27 cellular contexts compared by ENCODE assay signal in genomic region chr7:10205690-10206089, GRCh38.
"Had no signal": no experiment of that assay in that cellular context is flagged by ENCODE, and none has a peak within 500 bp of the region (broad histone marks: within the 10 kb centered on the region; RNA-seq: fewer than 3 reads in every experiment).

No MANE protein-coding gene starts in this region.

- H3K36me3 ChIP-seq: breast epithelium, SJSA1 had no signal

- H3K4me1 ChIP-seq: breast epithelium had no signal

- H3K9me3 ChIP-seq: breast epithelium, SJSA1 had no signal

- H3K9me3 Mint-ChIP-seq: T-helper 1 cell treated with Interleukin-12 subunit alpha and Interleukin-12 subunit beta and Interleukin-4 antibody, amounts not matched to agents 30 μg/mL and 1 μg/mL, for 36 hours had no signal

- H3K27ac Mint-ChIP-seq: activated CD8-positive, alpha-beta memory T cell treated with anti-CD3 and anti-CD28 coated beads, Interleukin-2, amount 10 ng/mL, durations not matched to agents 7 days and 5 days; activated naive CD8-positive, alpha-beta T cell treated with anti-CD3 and anti-CD28 coated beads for 36 hours; activated T-cell treated with anti-CD3 and anti-CD28 coated beads, Interleukin-2, amount 50 U/mL, for 24 hours; T-helper 1 cell treated with Interleukin-12 subunit alpha and Interleukin-12 subunit beta and Interleukin-4 antibody, amounts not matched to agents 30 μg/mL and 1 μg/mL, for 36 hours had no signal

- H3K4me1 Mint-ChIP-seq: activated CD8-positive, alpha-beta memory T cell treated with anti-CD3 and anti-CD28 coated beads, Interleukin-2, amount 10 ng/mL, durations not matched to agents 7 days and 5 days; activated naive CD8-positive, alpha-beta T cell treated with anti-CD3 and anti-CD28 coated beads for 36 hours had no signal

- H3K27me3 Mint-ChIP-seq: activated CD8-positive, alpha-beta memory T cell treated with anti-CD3 and anti-CD28 coated beads, Interleukin-2, amount 10 ng/mL, durations not matched to agents 7 days and 5 days; activated naive CD8-positive, alpha-beta T cell treated with anti-CD3 and anti-CD28 coated beads for 36 hours; activated T-cell treated with anti-CD3 and anti-CD28 coated beads, Interleukin-2, amount 50 U/mL, for 24 hours had no signal

- H3K27ac ChIP-seq: SJSA1 had no signal

- H3K27me3 ChIP-seq: breast epithelium, SJSA1 had no signal

- H3K36me3 Mint-ChIP-seq: activated CD8-positive, alpha-beta memory T cell treated with anti-CD3 and anti-CD28 coated beads, Interleukin-2, amount 10 ng/mL, durations not matched to agents 7 days and 5 days; activated naive CD8-positive, alpha-beta T cell treated with anti-CD3 and anti-CD28 coated beads for 36 hours had no signal

- H3K4me3 ChIP-seq: breast epithelium, SJSA1 had no signal

- H3K4me3 Mint-ChIP-seq: activated CD8-positive, alpha-beta memory T cell treated with anti-CD3 and anti-CD28 coated beads, Interleukin-2, amount 10 ng/mL, durations not matched to agents 7 days and 5 days; activated naive CD8-positive, alpha-beta T cell treated with anti-CD3 and anti-CD28 coated beads for 36 hours; activated T-cell treated with anti-CD3 and anti-CD28 coated beads, Interleukin-2, amount 50 U/mL, for 24 hours; T-helper 1 cell treated with Interleukin-12 subunit alpha and Interleukin-12 subunit beta and Interleukin-4 antibody, amounts not matched to agents 30 μg/mL and 1 μg/mL, for 36 hours had no signal

- ATAC-seq: activated CD4-positive, CD25-positive, alpha-beta regulatory T cell treated with anti-CD3 and anti-CD28 coated beads, Interleukin-2, amount 50 U/mL, for 24 hours; activated CD8-positive, alpha-beta memory T cell treated with anti-CD3 and anti-CD28 coated beads, Interleukin-2, amount 10 ng/mL, durations not matched to agents 7 days and 5 days; Panc1 had no signal

- DNase-seq: activated CD4-positive, alpha-beta T cell treated with anti-CD3 and anti-CD28 coated beads for 4 hours; activated CD4-positive, alpha-beta T cell treated with anti-CD3 and anti-CD28 coated beads, Interleukin-2, amount 50 U/mL, for 4 hours; activated CD8-positive, alpha-beta memory T cell treated with anti-CD3 and anti-CD28 coated beads, Interleukin-2, amount 10 ng/mL, durations not matched to agents 7 days and 5 days; activated effector memory CD4-positive, alpha-beta T cell treated with anti-CD3 and anti-CD28 coated beads, Interleukin-2, amount 50 U/mL, for 16 hours; activated naive CD4-positive, alpha-beta T cell treated with Interleukin-2 at 50 U/mL for 16 hours; activated naive CD8-positive, alpha-beta T cell treated with anti-CD3 and anti-CD28 coated beads for 36 hours; activated T-cell treated with anti-CD3 and anti-CD28 coated beads, Interleukin-2, amount 50 U/mL, for 24 hours; caudate nucleus; Kasumi-1; KBM-7; NCI-H1048; NCI-H1694; NCI-H2029; NCI-H2107; NCI-H2171 treated with DMSO at 0.1 percent for 48 hours; NCI-H226; NCI-H510A treated with DMSO at 0.1 percent for 48 hours; NCI-H69; NK-92 treated with Interleukin-12 subunit alpha and Interleukin-12 subunit beta, amount 100 ng/mL, for 24 hours; OCI-M1; RPMI8226; SHP77 had no signal
